In genomic region chr10:43698156-43698555, GRCh38 we compare ENCODE assay signal across 18 cellular contexts. TPM values are rescaled to one million over a fixed set of nuclear protein-coding genes. Genes with fewer than 3 reads are reported as not detected.
DNase-seq lines count a peak whose midpoint lies in the region; ATAC-seq, FAIRE-seq and TF ChIP-seq lines count a peak whose summit lies in the region.
"Had no signal": no experiment of that assay in that cellular context is flagged by ENCODE, and none has a peak within 500 bp of the region (broad histone marks: within the 10 kb centered on the region; RNA-seq: fewer than 3 reads in every experiment).

No MANE protein-coding gene starts in this region.

- no peak overlapping the region for H3K18ac ChIP-seq in H1 (ENCODE audit: extremely low read depth, low read length)

- H3K27ac ChIP-seq in liver (ENCODE audit: low read depth in 1 of 2, low read length in 2 of 2): peak overlapping the region in 1 of 2 donors; percentile 7
- no peak overlapping the region for H3K27ac ChIP-seq in HepG2 (ENCODE audit: extremely low read length, insufficient read depth, low read length)
- H3K27ac ChIP-seq in H1 (ENCODE audit: low read depth, low read length): no peak overlapping the region
- H3K27ac ChIP-seq: HL-60 had no signal

- H2BK12ac ChIP-seq in H1 (ENCODE audit: low read depth, low read length): no peak overlapping the region

- no peaks in the 10 kb centered on the region for H3K36me3 ChIP-seq in liver (ENCODE audit: control insufficient read depth in 4 of 4, insufficient read depth in 3 of 4, low read depth in 1 of 4, low read length in 3 of 4)
- no peaks in the 10 kb centered on the region for H3K36me3 ChIP-seq in HepG2 (replicated peaks in 1 of 2; ENCODE audit: control insufficient read depth in 1 of 2, insufficient read depth in 2 of 2, low read length in 2 of 2)
- H3K36me3 ChIP-seq in H1 (ENCODE audit: control insufficient read depth in 2 of 4, insufficient read depth in 4 of 4, low read length in 3 of 4): no peaks in the 10 kb centered on the region
- H3K36me3 ChIP-seq: MG63 had no signal

- H3K9me3 Mint-ChIP-seq in Calu3 (ENCODE audit: low read depth, unreplicated experiment): no peaks in the 10 kb centered on the region

- no peak overlapping the region for H2BK120ac ChIP-seq in H1 (replicated peaks; ENCODE audit: low read depth, low read length)

- in situ Hi-C loops in HepG2 (cut with HindIII; ENCODE audit: extremely low pct_ligation_motif_present, low pct_unique_long_range_greater_than_20kb): no loop called here

- peaks cover 8% of the 10 kb centered on the region; the same call in 1 of the 2 replicates for H3K23me2 ChIP-seq in H1 (ENCODE audit: low read depth, low read length)

- no peak overlapping the region for H3K56ac ChIP-seq in H1 (replicated peaks; ENCODE audit: insufficient read length, low read depth, low read length)

- peaks cover 23% of the 10 kb centered on the region for H3K27me3 Mint-ChIP-seq in Calu3 (ENCODE audit: unreplicated experiment)

- peaks cover 0 to 3% (median 0%) of the 10 kb centered on the region in 4 donors for H3K27me3 ChIP-seq in liver (ENCODE audit: control insufficient read depth in 4 of 4, insufficient read depth in 4 of 4, low read length in 3 of 4)
- peaks cover 0 to 7% of the 10 kb centered on the region in 2 experiments; a peak in 3 of 5 replicates for H3K27me3 ChIP-seq in HepG2 (ENCODE audit: control insufficient read depth in 1 of 2, insufficient read depth in 2 of 2, low read length in 2 of 2)
- H3K27me3 ChIP-seq in H1 (replicated peaks in 1 of 4; ENCODE audit: control insufficient read depth in 3 of 4, extremely low read depth in 1 of 4, insufficient read depth in 3 of 4, low read length in 3 of 4): no peaks in the 10 kb centered on the region
- H3K27me3 ChIP-seq: MG63 had no signal

- no peaks in the 10 kb centered on the region for H3K36me3 Mint-ChIP-seq in Calu3 (ENCODE audit: insufficient read depth, unreplicated experiment)

- H3K4ac ChIP-seq in H1 (replicated peaks; ENCODE audit: insufficient read length, low read depth, low read length): no peak overlapping the region

- no peak overlapping the region for H3K27ac Mint-ChIP-seq in Calu3 (ENCODE audit: unreplicated experiment)

- TF ChIP-seq POLR2A in HepG2 (IDR thresholded peaks at IDR 0.05; ENCODE audit: insufficient read depth in 1 of 2, low read depth in 2 of 2, low read length in 2 of 2) (no peak), H1 (IDR thresholded peaks at IDR 0.05; ENCODE audit: control extremely low read depth in 1 of 2, low read depth in 2 of 2, low read length in 2 of 2) (no peak)

- H3K79me1 ChIP-seq in H1 (ENCODE audit: low read depth, low read length): no peaks in the 10 kb centered on the region

- peak overlapping the region; percentile 46; the same call in 1 of the 2 replicates for H2BK15ac ChIP-seq in H1 (ENCODE audit: low read length)

- no peak overlapping the region for H2BK20ac ChIP-seq in H1 (ENCODE audit: low read length)

- no peak overlapping the region for H4K8ac ChIP-seq in H1 (ENCODE audit: extremely low read depth, insufficient read depth, low read length)

- TF ChIP-seq EP300 in HepG2 (IDR thresholded peaks at IDR 0.05; ENCODE audit: low read depth in 2 of 2, low read length in 2 of 2) (no peak), HepG2 (CRISPR knock-in tag; IDR thresholded peaks at IDR 0.05; ENCODE audit: borderline replicate concordance) (no peak), H1 (IDR thresholded peaks at IDR 0.05; ENCODE audit: borderline replicate concordance in 1 of 2, low read depth in 2 of 2, low read length in 2 of 2) (no peak)

- no peak overlapping the region for H4K5ac ChIP-seq in H1 (ENCODE audit: insufficient read length, low read depth, low read length)

- no TSS peak for BruUV-seq in HepG2 (replicated peaks; lab: Mats Ljungman, UMichigan)
- BruUV-seq in Calu3 (replicated peaks; lab: Mats Ljungman, UMichigan): no TSS peak

- TF ChIP-seq RAD21 in liver (IDR thresholded peaks at IDR 0.05) (no peak), HepG2 (CRISPR knock-in tag; IDR thresholded peaks at IDR 0.05) (no peak), H1 (IDR thresholded peaks at IDR 0.05 in 1 of 2, conservative IDR thresholded peaks at IDR 0.05 in 1 of 2; ENCODE audit: low read depth in 2 of 2, low read length in 2 of 2) (no peak)

- 57% methylated on average over 9 of the region's 9 CpGs for WGBS in liver
- 20% methylated on average over 6 of the region's 9 CpGs for whole genome bisulfite sequencing in HepG2 (ENCODE audit: low lambda C conversion rate)
- 94% methylated on average over 9 of the region's 9 CpGs; no CpG with 5 or more reads in 1 of the 2 experiments for WGBS in H1 (ENCODE audit: extremely low coverage in 1 of 2, insufficient coverage in 1 of 2, insufficient read length in 1 of 2, insufficient replicate concordance in 2 of 2, low coverage in 1 of 2, low lambda C conversion rate in 2 of 2, missing lambda C conversion rate in 1 of 2), 2 experiments

- ATAC-seq in HepG2 (no peak), left lobe of liver (peak; percentile 66), GM18511 (IDR thresholded peaks at IDR 0.05; ENCODE audit: unreplicated experiment) (no peak)
- ATAC-seq: PC-3 had no signal

- CTCF ChIA-PET in HepG2 (lab: Yijun Ruan, JAX; ENCODE audit: low intra/inter-chr PET ratio, low total read pairs): no interaction called here
- CTCF ChIA-PET in H1 (lab: Charles Lee; ENCODE audit: partially characterized antibody): interaction anchor here (1.1 to 2.0 kb wide), 2 partner anchors 15 to 1181 kb away, joined by 4 to 6 read pairs; no protein-coding TSS in a partner anchor
- CTCF ChIA-PET in Calu3 (lab: Charles Lee): no interaction called here

- no peak overlapping the region for H4K91ac ChIP-seq in H1 (replicated peaks; ENCODE audit: insufficient read length, low read length)

- no peak for DNase-seq in HepG2 (ENCODE audit: low spot score)
- DNase-seq in H1 (ENCODE audit: low read depth in 1 of 2, low spot score in 2 of 2): no peak
- no peak for DNase-seq in left lobe of liver (ENCODE audit: low spot score)
- DNase-seq in AG20443 (ENCODE audit: low spot score): no peak
- DNase-seq in Calu3: no peak
- no peak for DNase-seq in DMS153 (lab: John Stamatoyannopoulos, UW)
- DNase-seq: KG1, MG63, NCI-H1092 treated with DMSO at 0.1 percent for 48 hours, NCI-H1694, NCI-H2107, NCI-H226, NCI-H526, PC-3 had no signal

- POLR2A ChIA-PET in HepG2 (lab: Yijun Ruan, JAX) (no interaction called here), H1 (lab: Charles Lee; ENCODE audit: partially characterized antibody) (no interaction called here)

- no peak overlapping the region for H3K4me3 Mint-ChIP-seq in Calu3 (ENCODE audit: low read depth, unreplicated experiment)

- intact Hi-C loops in HepG2 (cut with micrococcal nuclease; ENCODE audit: unreplicated experiment) (loop anchor here (10.0 kb wide), 1 partner anchor 87 kb away; no protein-coding TSS in a partner anchor), Calu3 (cut with micrococcal nuclease; ENCODE audit: unreplicated experiment) (no loop called here)

- no peak overlapping the region for H3K23ac ChIP-seq in H1 (ENCODE audit: insufficient read length)

- H3K4me3 ChIP-seq in liver (ENCODE audit: low read depth in 1 of 3, low read length in 3 of 3): no peak overlapping the region
- no peak overlapping the region for H3K4me3 ChIP-seq in HepG2 (replicated peaks in 1 of 3; ENCODE audit: insufficient read depth in 1 of 3, low read depth in 2 of 3, low read length in 3 of 3)
- no peak overlapping the region for H3K4me3 ChIP-seq in H1 (ENCODE audit: extremely low read depth in 1 of 4, insufficient read depth in 2 of 4, low read depth in 3 of 4, low read length in 4 of 4)
- H3K4me3 ChIP-seq: MG63 had no signal

- no peaks in the 10 kb centered on the region for H3K4me1 Mint-ChIP-seq in Calu3 (ENCODE audit: low read depth, unreplicated experiment)

- H4K20me1 ChIP-seq in HepG2 (ENCODE audit: insufficient read depth, low read length) (no peaks in the 10 kb centered on the region), H1 (replicated peaks in 1 of 2; ENCODE audit: control insufficient read depth in 1 of 2, insufficient read depth in 2 of 2, low read length in 2 of 2) (peaks cover 0 to 8% of the 10 kb centered on the region in 2 experiments)

- H3K4me2 ChIP-seq in HepG2 (ENCODE audit: low read depth, low read length): no peak overlapping the region
- no peak overlapping the region for H3K4me2 ChIP-seq in H1 (ENCODE audit: insufficient read depth in 1 of 2, low read depth in 2 of 2, low read length in 2 of 2)

- H2BK5ac ChIP-seq in H1 (ENCODE audit: low read depth, low read length): no peak overlapping the region

- FAIRE-seq in HepG2 (lab: Jason Lieb, UNC) (no peak), H1 (lab: Jason Lieb, UNC) (no peak)
- FAIRE-seq: A204.1 had no signal

- H3K9me3 ChIP-seq in liver (ENCODE audit: control insufficient read depth in 4 of 4, low read length in 3 of 4) (no peaks in the 10 kb centered on the region), HepG2 (ENCODE audit: low read length) (no peaks in the 10 kb centered on the region), H1 (ENCODE audit: insufficient read depth in 2 of 2, low read depth in 1 of 2, low read length in 1 of 2) (no peaks in the 10 kb centered on the region)
- H3K9me3 ChIP-seq: MG63 had no signal

- H3K79me2 ChIP-seq in HepG2 (ENCODE audit: insufficient read depth, low read length): no peaks in the 10 kb centered on the region
- no peaks in the 10 kb centered on the region for H3K79me2 ChIP-seq in H1 (ENCODE audit: control insufficient read depth in 1 of 2, insufficient read depth in 2 of 2, low read length in 2 of 2)

- no peak overlapping the region for H3K14ac ChIP-seq in H1 (ENCODE audit: insufficient read length)

- H2AFZ ChIP-seq in HepG2 (ENCODE audit: low read length) (no peak overlapping the region), H1 (ENCODE audit: low read length) (no peak overlapping the region)

- H3K9ac ChIP-seq in liver (ENCODE audit: low read depth in 1 of 2, low read length in 2 of 2) (no peak overlapping the region), HepG2 (ENCODE audit: insufficient read depth, low read depth, low read length) (no peak overlapping the region), H1 (replicated peaks in 1 of 4; ENCODE audit: extremely low read depth in 1 of 4, low read depth in 3 of 4, low read length in 3 of 4) (no peak overlapping the region)

- H3K4me1 ChIP-seq in liver (ENCODE audit: control insufficient read depth in 4 of 4, insufficient read depth in 4 of 4, low read length in 3 of 4) (no peaks in the 10 kb centered on the region), HepG2 (ENCODE audit: insufficient read depth, low read length) (no peaks in the 10 kb centered on the region), H1 (replicated peaks in 1 of 4; ENCODE audit: control insufficient read depth in 3 of 4, insufficient read depth in 4 of 4, low read length in 3 of 4) (no peaks in the 10 kb centered on the region)

- no peak overlapping the region for H2AK5ac ChIP-seq in H1 (ENCODE audit: low read depth, low read length)

- TF ChIP-seq CTCF in liver (IDR thresholded peaks at IDR 0.05; ENCODE audit: low read depth, low read length, missing input control): no peak
- TF ChIP-seq CTCF in HepG2 (CRISPR knock-in tag; IDR thresholded peaks at IDR 0.05): no peak
- TF ChIP-seq CTCF in H1 (IDR thresholded peaks at IDR 0.05; ENCODE audit: control extremely low read depth in 1 of 3, insufficient read depth in 1 of 3, low read depth in 1 of 3, low read length in 3 of 3): no peak
- TF ChIP-seq CTCF in Calu3 (IDR thresholded peaks at IDR 0.05; ENCODE audit: unreplicated experiment): no peak

RNA-seq across cellular contexts. Expression of gene ZNF32, which starts 49.5 kb away (rescaled TPM):
- total RNA-seq in liver: 10 to 100 TPM in 1 of 2 donors, 1 to 10 TPM in 1; 6.5 to 11.9 TPM
- polyA plus RNA-seq in liver: 10 to 100 TPM; 13.1 to 19.9 TPM
- total RNA-seq in HepG2 (2016; rRNA removed; fragmentation: Illumina TruSeq; extraction: Trizol): 16.9 and 18.0 TPM in 2 replicates
- 30.1 and 34.6 TPM in 2 replicates for total RNA-seq in HepG2 (2016; cell fraction: cytosol; rRNA removed; fragmentation: Illumina TruSeq; extraction: Trizol; ENCODE audit: low read depth)
- 12.6 and 14.4 TPM in 2 replicates for total RNA-seq in HepG2 (2016; cell fraction: insoluble cytoplasmic fraction; rRNA removed; fragmentation: Illumina TruSeq; extraction: Trizol)
- 38.2 and 44.1 TPM in 2 replicates for total RNA-seq in HepG2 (2016; cell fraction: membrane; rRNA removed; fragmentation: Illumina TruSeq; extraction: Trizol)
- 8.3 and 10.0 TPM in 2 replicates for total RNA-seq in HepG2 (2016; cell fraction: nucleus; rRNA removed; fragmentation: Illumina TruSeq; extraction: Trizol)
- 12.5 and 12.7 TPM in 2 replicates for polyA plus RNA-seq in HepG2 (2011; rRNA removed)
- 6.1 and 9.4 TPM in 2 replicates for polyA plus RNA-seq in HepG2 (2011; cell fraction: cytosol; rRNA removed)
- 8.5 and 12.5 TPM in 2 replicates for polyA plus RNA-seq in HepG2 (2011; cell fraction: nucleus; rRNA removed)
- polyA plus RNA-seq in HepG2 (2012): 7.3 and 8.5 TPM in 2 replicates
- polyA plus RNA-seq in HepG2 (2016; cell fraction: cytosol; fragmentation: Illumina TruSeq; extraction: Trizol; ENCODE audit: low read depth): 30.5 and 38.2 TPM in 2 replicates
- 13.8 and 16.9 TPM in 2 replicates for polyA plus RNA-seq in HepG2 (2016; cell fraction: insoluble cytoplasmic fraction; fragmentation: Illumina TruSeq; extraction: Trizol; ENCODE audit: low read depth)
- polyA plus RNA-seq in HepG2 (2016; cell fraction: membrane; fragmentation: Illumina TruSeq; extraction: Trizol; ENCODE audit: low read depth): 28.0 and 35.4 TPM in 2 replicates
- 19.3 and 22.0 TPM in 2 replicates for polyA plus RNA-seq in HepG2 (2016; cell fraction: nucleus; fragmentation: Illumina TruSeq; extraction: Trizol; ENCODE audit: insufficient read depth, low read depth)
- polyA minus RNA-seq in HepG2 (2011; rRNA and poly(A)+ RNA removed; ENCODE audit: low replicate concordance): 2.9 and 3.6 TPM in 2 replicates
- polyA minus RNA-seq in HepG2 (2011; cell fraction: cytosol; rRNA and poly(A)+ RNA removed): 1.5 and 1.6 TPM in 2 replicates
- polyA minus RNA-seq in HepG2 (2011; cell fraction: nucleus; rRNA and poly(A)+ RNA removed): 4.0 and 4.4 TPM in 2 replicates
- total RNA-seq in H1 (2021; fragmentation: NEBNext Ultra II Directional; extraction: Animal tissue kit (Norgen Biotek cat#: 25700)): 21.7 and 22.5 TPM in 2 replicates
- polyA plus RNA-seq in H1 (2011; rRNA removed): 7.3 and 17.2 TPM in 2 replicates
- polyA plus RNA-seq in H1 (2011; cell fraction: cytosol; rRNA removed): 20.1 TPM
- polyA plus RNA-seq in H1 (2011; cell fraction: nucleus; rRNA removed): 10.5 TPM
- 22.8 to 28.3 TPM (median 24.6 TPM) in 4 replicates for polyA plus RNA-seq in H1 (2012, experiment 1 of 2)
- polyA plus RNA-seq in H1 (2012, experiment 2 of 2): 7.2 TPM
- 19.1 TPM for polyA plus RNA-seq in H1 (2013, experiment 1 of 2)
- 21.2 TPM for polyA plus RNA-seq in H1 (2013, experiment 2 of 2)
- polyA minus RNA-seq in H1 (2011; rRNA and poly(A)+ RNA removed): 10.7 and 16.8 TPM in 2 replicates
- 5.1 TPM for polyA minus RNA-seq in H1 (2011; cell fraction: cytosol; rRNA and poly(A)+ RNA removed)
- polyA minus RNA-seq in H1 (2011; cell fraction: nucleus; rRNA and poly(A)+ RNA removed): 10.4 TPM
- 14.6 TPM for total RNA-seq in left lobe of liver
- 17.1 and 17.8 TPM in 2 replicates for total RNA-seq in Calu3 (2022)
